In the genomic region with DNA sequence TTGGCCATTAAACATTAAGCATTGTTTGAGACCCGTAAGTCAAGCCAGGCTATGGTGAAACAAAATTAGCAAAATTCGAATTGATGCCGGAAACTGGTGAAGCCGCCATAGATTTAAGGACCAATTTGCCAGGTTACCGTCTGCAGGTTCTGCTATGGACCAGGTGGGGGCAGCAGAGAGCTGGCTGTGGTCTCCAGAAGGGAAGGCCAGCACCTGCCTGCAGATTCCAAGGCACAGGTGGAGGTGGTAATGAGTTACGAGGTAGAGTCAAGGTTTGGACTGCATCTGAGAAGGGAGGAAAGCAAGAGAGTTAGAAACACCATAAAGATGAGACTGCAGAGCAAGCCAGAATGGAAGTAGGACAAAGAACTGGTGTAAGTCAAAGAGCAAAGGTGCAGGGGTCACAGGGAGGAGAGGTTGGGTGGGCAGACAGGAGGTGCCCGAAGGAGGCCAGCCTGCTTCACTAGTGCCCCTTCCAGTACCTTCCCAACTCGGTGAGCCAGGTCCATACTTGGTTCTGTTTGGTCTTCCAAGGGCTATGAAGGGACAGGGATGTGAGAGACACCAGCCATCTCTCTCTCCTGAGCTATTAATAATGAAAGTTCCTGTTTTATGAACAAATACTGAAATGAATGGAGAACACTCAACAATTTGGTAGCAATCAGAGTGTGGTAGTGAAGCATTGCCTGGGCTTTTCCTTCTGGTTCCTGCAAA, we compare ENCODE assay signal across 8 cellular contexts.
DNase-seq lines count a peak whose midpoint lies in the region; ATAC-seq and TF ChIP-seq lines count a peak whose summit lies in the region.

No MANE protein-coding gene starts in this region.

- peaks cover 5% of the 10 kb centered on the region for H3K9me3 ChIP-seq in endodermal cell (ENCODE audit: control insufficient read depth, low read length)

- no peaks in the 10 kb centered on the region for H3K4me1 ChIP-seq in endodermal cell (ENCODE audit: control insufficient read depth, insufficient read depth, low read length)

- no peak for TF ChIP-seq POLR2A in GM18505 (IDR thresholded peaks at IDR 0.05; ENCODE audit: borderline replicate concordance, extremely low read depth, insufficient read depth, insufficient read length)

- H3K27me3 Mint-ChIP-seq in endodermal cell (ENCODE audit: insufficient read depth): peaks cover 2% of the 10 kb centered on the region
- H3K27me3 Mint-ChIP-seq in neural crest cell (ENCODE audit: low read depth): peaks cover 7% of the 10 kb centered on the region

- H3K4me1 Mint-ChIP-seq in endodermal cell: peaks cover 10% of the 10 kb centered on the region
- peaks cover 3% of the 10 kb centered on the region for H3K4me1 Mint-ChIP-seq in neural crest cell

- H3K27me3 ChIP-seq in endodermal cell (ENCODE audit: control insufficient read depth, insufficient read depth, low read length, poor library complexity, severe bottlenecking): no peaks in the 10 kb centered on the region

- H3K4me3 ChIP-seq in endodermal cell (ENCODE audit: low read length): no peak overlapping the region

- H3K36me3 Mint-ChIP-seq in endodermal cell (ENCODE audit: low read depth): peaks cover 3% of the 10 kb centered on the region
- no peaks in the 10 kb centered on the region for H3K36me3 Mint-ChIP-seq in neural crest cell (ENCODE audit: low read depth)

- TF ChIP-seq CTCF in endodermal cell (conservative IDR thresholded peaks at IDR 0.05) (peak; percentile 98), neural crest cell (conservative IDR thresholded peaks at IDR 0.05) (peak; percentile 89)

- H3K9me3 Mint-ChIP-seq in endodermal cell: peaks cover 6% of the 10 kb centered on the region
- peaks cover 4% of the 10 kb centered on the region for H3K9me3 Mint-ChIP-seq in neural crest cell

- H3K27ac Mint-ChIP-seq in endodermal cell (no peak overlapping the region), neural crest cell (ENCODE audit: unreplicated experiment) (no peak overlapping the region)

- DNase-seq in ACHN (peak; percentile 40), NCI-H2107 treated with DMSO at 0.1 percent for 48 hours (lab: John Stamatoyannopoulos, UW; ENCODE audit: unreplicated experiment) (peak; percentile 39), endodermal cell (peak; percentile 88), neural crest cell (ENCODE audit: low read depth, low spot score) (peak; percentile 35), C1 segment of cervical spinal cord (lab: John Stamatoyannopoulos, UW) (no peak)
- DNase-seq in activated CD4-positive, alpha-beta T cell treated with anti-CD3 and anti-CD28 coated beads, Interleukin-2, amount 50 U/mL, for 48 hours: peak; percentile 40 to 61

- WGBS in endodermal cell (ENCODE audit: insufficient coverage in 1 of 2, insufficient read length in 1 of 2), 2 experiments: 50 to 62% methylated on average over 6 to 8 of the region's 8 CpGs

- in situ Hi-C loops in ACHN (cut with HindIII; ENCODE audit: low pct_ligation_motif_present, low pct_unique_long_range_greater_than_20kb, low sequenced_read_pairs): no loop called here

- ATAC-seq in GM18505 (IDR thresholded peaks at IDR 0.05; ENCODE audit: unreplicated experiment) (peak; percentile 87), HG02852 (IDR thresholded peaks at IDR 0.05; ENCODE audit: unreplicated experiment) (peak; percentile 87)

- H3K4me3 Mint-ChIP-seq in endodermal cell (no peak overlapping the region), neural crest cell (no peak overlapping the region)

- no peak overlapping the region for H3K27ac ChIP-seq in endodermal cell (ENCODE audit: low read depth, low read length)

- H3K36me3 ChIP-seq in endodermal cell (ENCODE audit: control insufficient read depth, insufficient read depth, low read length): no peaks in the 10 kb centered on the region

- H3K9ac ChIP-seq in endodermal cell (ENCODE audit: extremely low read depth, low read length, poor library complexity, severe bottlenecking): no peak overlapping the region

Comparison
In these comparisons a context has a peak if more than half of its experiments do, and no peak if none do; other contexts are left out.
1. DNase-seq: peak in ACHN (single experiment), NCI-H2107 treated with DMSO at 0.1 percent for 48 hours (single experiment), activated CD4-positive, alpha-beta T cell treated with anti-CD3 and anti-CD28 coated beads, Interleukin-2, amount 50 U/mL, for 48 hours (2 of 2), endodermal cell (single experiment) and neural crest cell (single experiment); none in C1 segment of cervical spinal cord (0 of 14).